Comparison of ENCODE assay signal across 8 cellular contexts in genomic region chr5:80655231-80655784, GRCh38. TPM values are rescaled to one million over a fixed set of nuclear protein-coding genes. Genes with fewer than 3 reads are reported as not detected.
DNase-seq lines count a peak whose midpoint lies in the region; ATAC-seq and TF ChIP-seq lines count a peak whose summit lies in the region.

No MANE protein-coding gene starts in this region.

- H3K4me3 ChIP-seq in right cardiac atrium (ENCODE audit: low read length) (peak overlapping the region; percentile 87), spleen (peak overlapping the region; percentile 59 to 98 (median 82))

- H3K27me3 ChIP-seq in right cardiac atrium (ENCODE audit: control insufficient read depth, insufficient read depth): no peaks in the 10 kb centered on the region
- H3K27me3 ChIP-seq in spleen (replicated peaks in 1 of 7): no peaks in the 10 kb centered on the region

- H3K27ac ChIP-seq in VCaP: peak overlapping the region; percentile 83
- H3K27ac ChIP-seq in right cardiac atrium (ENCODE audit: low read length): peak overlapping the region; percentile 84
- peak overlapping the region; percentile 64 to 99 (median 98) for H3K27ac ChIP-seq in spleen

- TF ChIP-seq POLR2A in spleen (IDR thresholded peaks at IDR 0.05): no peak

- ATAC-seq in right cardiac atrium: no peak
- ATAC-seq in GM18868 (IDR thresholded peaks at IDR 0.05; ENCODE audit: unreplicated experiment): no peak
- ATAC-seq in GM21619 (IDR thresholded peaks at IDR 0.05; ENCODE audit: unreplicated experiment): no peak

- intact Hi-C loops in right cardiac atrium (cut with DNase I): no loop called here
- intact Hi-C loops in spleen (cut with DNase I; ENCODE audit: low total_unique reads): no loop called here

- H3K4me1 ChIP-seq in right cardiac atrium (ENCODE audit: control insufficient read depth, insufficient read depth, low read length) (peaks cover 4% of the 10 kb centered on the region), spleen (peaks cover 15 to 34% (median 29%) of the 10 kb centered on the region in 6 donors)

- DNase-seq in NCI-H510A treated with DMSO at 0.1 percent for 48 hours (lab: John Stamatoyannopoulos, UW) (peak; percentile 10), NCI-H510A (lab: John Stamatoyannopoulos, UW) (no peak), right cardiac atrium (no peak), spleen (no peak)
- no peak for DNase-seq in effector CD8-positive, alpha-beta T cell (lab: John Stamatoyannopoulos, UW)

- no peaks in the 10 kb centered on the region for H3K9me3 ChIP-seq in right cardiac atrium (ENCODE audit: control insufficient read depth, low read length)
- H3K9me3 ChIP-seq in spleen: no peaks in the 10 kb centered on the region

- TF ChIP-seq CTCF in VCaP (conservative IDR thresholded peaks at IDR 0.05) (no peak), spleen (IDR thresholded peaks at IDR 0.05 in 8 of 11, conservative IDR thresholded peaks at IDR 0.05 in 3 of 11) (no peak)

- 23% methylated on average over 7 of the region's 7 CpGs for WGBS in right cardiac atrium
- WGBS in spleen, 5 donors: 16 to 28% (median 22%) methylated on average over 7 of the region's 7 CpGs

- H3K36me3 ChIP-seq in spleen: peaks cover 0 to 41% (median 32%) of the 10 kb centered on the region in 6 donors

RNA-seq across cellular contexts. Expression of gene DHFR, which starts 0.5 kb away (rescaled TPM):
- total RNA-seq in right cardiac atrium: 10 to 100 TPM in 2 of 4 donors, 1 to 10 TPM in 2; 4.3 to 14.9 (median 10.8) TPM
- polyA plus RNA-seq in right cardiac atrium: 8.7 TPM
- 10 to 100 TPM in 6 of 7 donors, 1 to 10 TPM in 1; 9.4 to 23.0 (median 14.7) TPM for total RNA-seq in spleen
- polyA plus RNA-seq in spleen: 10 to 100 TPM in 2 of 3 donors, 1 to 10 TPM in 1; 8.6 to 18.7 (median 18.1) TPM

RNA-seq across cellular contexts. Expression of gene MSH3, which starts 0.9 kb away (rescaled TPM):
- total RNA-seq in right cardiac atrium: 10 to 100 TPM in 3 of 4 donors, 1 to 10 TPM in 1; 9.9 to 12.4 (median 10.5) TPM
- 4.2 TPM for polyA plus RNA-seq in right cardiac atrium
- 10 to 100 TPM; 11.7 to 17.0 (median 15.8) TPM for total RNA-seq in spleen
- polyA plus RNA-seq in spleen: 1 to 10 TPM; 2.3 to 3.4 (median 2.6) TPM
